23 cellular contexts compared by ENCODE assay signal in the genomic region with DNA sequence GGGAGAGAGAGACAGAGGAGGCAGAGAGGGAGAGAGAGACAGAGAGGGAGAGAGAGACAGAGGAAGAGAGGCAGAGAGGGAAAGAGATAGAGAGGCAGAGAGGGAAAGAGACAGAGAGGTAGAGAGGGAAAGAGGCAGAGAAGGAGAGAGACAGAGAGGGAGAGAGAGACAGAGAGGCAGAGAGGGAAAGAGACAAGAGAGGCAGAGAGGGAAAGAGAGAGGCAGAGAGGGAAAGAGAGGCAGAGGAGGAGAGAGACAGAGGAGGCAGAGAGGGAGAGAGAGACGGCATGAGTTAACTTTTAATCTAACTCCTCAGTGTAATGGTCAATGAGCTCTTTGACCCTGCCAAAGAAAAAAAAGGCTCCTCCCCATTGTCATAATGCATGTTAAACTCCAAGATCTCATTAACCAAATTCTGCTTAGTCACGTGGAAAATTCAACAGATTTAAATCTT. TPM values are rescaled to one million over a fixed set of nuclear protein-coding genes. Genes with fewer than 3 reads are reported as not detected.
"Had no signal": no experiment of that assay in that cellular context is flagged by ENCODE, and none has a peak within 500 bp of the region (broad histone marks: within the 10 kb centered on the region; RNA-seq: fewer than 3 reads in every experiment).

No MANE protein-coding gene starts in this region.

- H3K4me1 Mint-ChIP-seq: immature natural killer cell, natural killer cell, T-cell had no signal

- H3K4me3 Mint-ChIP-seq: immature natural killer cell, natural killer cell, T-cell had no signal

- H3K36me3 Mint-ChIP-seq: activated naive CD4-positive, alpha-beta T cell treated with anti-CD3 and anti-CD28 coated beads, Interleukin-2, amount 50 U/mL, for 72 hours; immature natural killer cell; natural killer cell; T-cell had no signal

- H3K27ac Mint-ChIP-seq: activated naive CD4-positive, alpha-beta T cell treated with anti-CD3 and anti-CD28 coated beads, Interleukin-2, amount 50 U/mL, for 72 hours; immature natural killer cell; natural killer cell; progenitor cell of endocrine pancreas; T-cell had no signal

- H3K36me3 ChIP-seq: adrenal gland, esophagus muscularis mucosa, heart right ventricle, stomach, vagina had no signal

- H3K9me3 Mint-ChIP-seq: activated naive CD4-positive, alpha-beta T cell treated with anti-CD3 and anti-CD28 coated beads, Interleukin-2, amount 50 U/mL, for 72 hours; immature natural killer cell; natural killer cell; T-cell had no signal

- ATAC-seq: activated naive CD4-positive, alpha-beta T cell treated with anti-CD3 and anti-CD28 coated beads, Interleukin-2, amount 50 U/mL, for 72 hours; heart right ventricle; natural killer cell; right cardiac atrium; T-cell had no signal

- H3K4me1 ChIP-seq: adrenal gland, esophagus muscularis mucosa, heart right ventricle, stomach, vagina had no signal

- H3K9me3 ChIP-seq: adrenal gland, esophagus muscularis mucosa, heart right ventricle, stomach, vagina had no signal

- DNase-seq: activated CD4-positive, CD25-positive, alpha-beta regulatory T cell; activated gamma-delta T cell treated with Interleukin-2 at 50 U/mL for 16 hours; adrenal gland; cerebellar nuclear complex; cortex of kidney; heart right ventricle; immature natural killer cell; kidney glomerular epithelial cell; natural killer cell; nucleus accumbens; right cardiac atrium; stimulated activated CD4-positive, alpha-beta T cell treated with anti-CD3 and anti-CD28 coated beads, Interleukin-15, amount 100 ng/mL, for 24 hours; stimulated activated CD4-positive, alpha-beta T cell treated with anti-CD3 and anti-CD28 coated beads, Interleukin-2, amount 100 ng/mL, for 48 hours; stomach; T-cell; trophoblast cell had no signal

- H3K27me3 ChIP-seq: vagina had no signal

- H3K4me3 ChIP-seq: adrenal gland, esophagus muscularis mucosa, heart right ventricle, skin epidermis, stomach, vagina had no signal

- H3K27ac ChIP-seq: adrenal gland, esophagus muscularis mucosa, heart right ventricle, skin epidermis, stomach, vagina had no signal

RNA-seq across cellular contexts. Expression of gene ELOVL2, which starts 7.1 kb away (rescaled TPM):
- total RNA-seq: activated CD8-positive, alpha-beta memory T cell treated with anti-CD3 and anti-CD28 coated beads for 36 hours; activated naive CD4-positive, alpha-beta T cell treated with anti-CD3 and anti-CD28 coated beads, Interleukin-2, amount 50 U/mL, for 72 hours; endothelial cell of umbilical vein; natural killer cell had no signal
- polyA plus RNA-seq: endothelial cell of umbilical vein, immature natural killer cell had no signal
